ENCODE assay signal across 15 cellular contexts in the genomic region with DNA sequence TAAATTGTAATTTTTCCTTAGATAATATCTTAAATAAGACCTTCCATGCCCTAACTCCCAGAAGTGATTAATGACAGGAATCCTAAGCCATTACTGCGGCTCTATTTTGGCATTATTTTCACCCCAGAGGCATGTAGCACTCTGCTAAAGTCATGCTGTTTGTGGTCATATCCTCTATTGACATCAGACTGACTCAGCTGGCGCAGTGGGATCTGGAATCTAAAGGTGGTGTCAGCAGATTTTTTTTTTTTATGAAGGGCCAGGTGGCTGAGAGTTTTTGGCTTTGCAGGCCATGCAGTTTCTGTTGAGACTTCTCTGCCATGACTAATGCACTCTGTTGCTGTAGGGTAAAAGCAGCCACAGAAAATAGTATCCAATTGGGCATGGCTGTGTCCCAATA.
A peak's percentile ranks its signal among the peaks of the same experiment; 100 is the strongest.
DNase-seq lines count a peak whose midpoint lies in the region; ATAC-seq, FAIRE-seq and TF ChIP-seq lines count a peak whose summit lies in the region.
"Had no signal": no experiment of that assay in that cellular context is flagged by ENCODE, and none has a peak within 500 bp of the region (broad histone marks: within the 10 kb centered on the region; RNA-seq: fewer than 3 reads in every experiment).

No MANE protein-coding gene starts in this region.

- FAIRE-seq in K562 (lab: Jason Lieb, UNC): no peak
- FAIRE-seq: TTC549 had no signal

- H2AFZ ChIP-seq in K562 (ENCODE audit: low read depth, low read length) (no peak overlapping the region), hepatocyte (no peak overlapping the region)

- 10% methylated on average over 2 of the region's 2 CpGs for WGBS in K562 (ENCODE audit: insufficient coverage, low coverage, missing lambda C conversion rate)
- 91% methylated on average over 2 of the region's 2 CpGs for WGBS in right cardiac atrium
- 85% methylated on average over 2 of the region's 2 CpGs for WGBS in hepatocyte (ENCODE audit: low lambda C conversion rate, missing lambda C conversion rate)

- TF ChIP-seq CTCF in K562 (IDR thresholded peaks at IDR 0.05 in 2 of 3, conservative IDR thresholded peaks at IDR 0.05 in 1 of 3; ENCODE audit: insufficient read depth in 2 of 3, low read depth in 1 of 3, low read length in 3 of 3) (no peak), lower lobe of right lung (IDR thresholded peaks at IDR 0.05) (no peak), hepatocyte (IDR thresholded peaks at IDR 0.05; ENCODE audit: poor library complexity) (no peak), GM13976 (IDR thresholded peaks at IDR 0.05; ENCODE audit: borderline replicate concordance, control extremely low read depth, extremely low read depth, insufficient read depth, missing control alignments) (no peak)

- H4K20me1 ChIP-seq in K562 (replicated peaks; ENCODE audit: control insufficient read depth, insufficient read depth, low read length): no peaks in the 10 kb centered on the region
- no peaks in the 10 kb centered on the region for H4K20me1 ChIP-seq in hepatocyte (ENCODE audit: insufficient read depth, poor library complexity, severe bottlenecking)

- POLR2A ChIA-PET in K562 (lab: Yijun Ruan, JAX): interaction anchor here (0.9 kb wide), 1 partner anchor 11 kb away, joined by 3 read pairs; no protein-coding TSS in a partner anchor

- no peaks in the 10 kb centered on the region for H3K36me3 ChIP-seq in K562 (ENCODE audit: control insufficient read depth, insufficient read depth, low read length)
- H3K36me3 ChIP-seq in lower lobe of right lung: no peaks in the 10 kb centered on the region
- H3K36me3 ChIP-seq in hepatocyte (replicated peaks; ENCODE audit: insufficient read depth, low read depth): no peaks in the 10 kb centered on the region
- H3K36me3 ChIP-seq: ovary had no signal

- ATAC-seq in K562: no peak
- no peak for ATAC-seq in lower lobe of right lung
- ATAC-seq in right cardiac atrium: no peak
- ATAC-seq: left colon had no signal

- no peak overlapping the region for H3K4me2 ChIP-seq in K562 (ENCODE audit: insufficient read depth, low read length)
- no peak overlapping the region for H3K4me2 ChIP-seq in hepatocyte

- H3K27me3 ChIP-seq in K562 (ENCODE audit: control insufficient read depth in 2 of 2, insufficient read depth in 2 of 2, low read length in 2 of 2) (peaks cover 4 to 6% of the 10 kb centered on the region in 2 experiments; a peak in 1 of 5 replicates), lower lobe of right lung (ENCODE audit: low read depth) (no peaks in the 10 kb centered on the region), right cardiac atrium (ENCODE audit: control insufficient read depth, insufficient read depth) (no peaks in the 10 kb centered on the region), hepatocyte (no peaks in the 10 kb centered on the region)
- H3K27me3 ChIP-seq: ovary, testis had no signal

- H3K9me3 ChIP-seq in K562 (replicated peaks; ENCODE audit: control insufficient read depth, insufficient read depth, low read depth, low read length) (no peaks in the 10 kb centered on the region), lower lobe of right lung (no peaks in the 10 kb centered on the region), right cardiac atrium (ENCODE audit: control insufficient read depth, low read length) (no peaks in the 10 kb centered on the region), hepatocyte (ENCODE audit: low read depth) (no peaks in the 10 kb centered on the region)
- H3K9me3 ChIP-seq: ovary, testis had no signal

- intact Hi-C loops in K562 (cut with micrococcal nuclease): no loop called here
- intact Hi-C loops in lower lobe of right lung (cut with DNase I): no loop called here
- intact Hi-C loops in right cardiac atrium (cut with DNase I): no loop called here

- CTCF ChIA-PET in K562 (lab: Yijun Ruan, JAX; ENCODE audit: low intra/inter-chr PET ratio): no interaction called here

- H3K9ac ChIP-seq in K562 (ENCODE audit: insufficient read depth in 1 of 2, low read depth in 2 of 2, low read length in 2 of 2): no peak overlapping the region

- H3K27ac ChIP-seq in K562 (ENCODE audit: extremely low read depth, low read depth, low read length) (no peak overlapping the region), lower lobe of right lung (no peak overlapping the region), right cardiac atrium (ENCODE audit: low read length) (no peak overlapping the region), hepatocyte (no peak overlapping the region)
- H3K27ac ChIP-seq: ovary, testis had no signal

- peak; percentile 88 for DNase-seq in AG20443 (ENCODE audit: low spot score)
- DNase-seq in M059J (ENCODE audit: low read depth): peak; percentile 98
- no peak for DNase-seq in K562 (ENCODE audit: extremely low read depth in 1 of 4, low spot score in 3 of 4)
- DNase-seq in kidney tubule cell (ENCODE audit: low spot score): peak; percentile 95
- no peak for DNase-seq in lower lobe of right lung
- DNase-seq in right cardiac atrium: no peak
- no peak for DNase-seq in hepatocyte (ENCODE audit: low spot score)
- no peak for DNase-seq in GM13976 (ENCODE audit: low spot score)
- DNase-seq: anterior cingulate cortex; CD4-positive, CD25-positive, alpha-beta regulatory T cell; left colon; NCI-H1436; ovary; testis had no signal

- TF ChIP-seq EP300 in K562 (IDR thresholded peaks at IDR 0.05; ENCODE audit: low read length): no peak

- no peaks in the 10 kb centered on the region for H3K9me1 ChIP-seq in K562 (ENCODE audit: control insufficient read depth, insufficient read depth, low read length)

- no peak for TF ChIP-seq RAD21 in K562 (CRISPR knock-in tag; conservative IDR thresholded peaks at IDR 0.05 in 1 of 2, IDR thresholded peaks at IDR 0.05 in 1 of 2)

- H3K79me2 ChIP-seq in K562 (ENCODE audit: control insufficient read depth, insufficient read depth, low read length) (no peaks in the 10 kb centered on the region), hepatocyte (no peaks in the 10 kb centered on the region)

- H3K9me2 ChIP-seq in hepatocyte (replicated peaks; ENCODE audit: insufficient read depth): no peaks in the 10 kb centered on the region

- H3K4me3 ChIP-seq in K562: no peak overlapping the region
- H3K4me3 ChIP-seq in lower lobe of right lung: no peak overlapping the region
- H3K4me3 ChIP-seq in right cardiac atrium (ENCODE audit: low read length): no peak overlapping the region
- no peak overlapping the region for H3K4me3 ChIP-seq in hepatocyte
- H3K4me3 ChIP-seq: ovary, testis had no signal

- in situ Hi-C loops in K562 (cut with MboI) (no loop called here), GM13976 (cut with MboI; ENCODE audit: low sequenced_read_pairs, unreplicated experiment) (no loop called here)

- BruUV-seq in K562 (replicated peaks; lab: Mats Ljungman, UMichigan): no TSS peak

- H3K4me1 ChIP-seq in K562 (replicated peaks in 1 of 2; ENCODE audit: control insufficient read depth in 2 of 2, insufficient read depth in 2 of 2, low read length in 2 of 2): no peaks in the 10 kb centered on the region
- no peaks in the 10 kb centered on the region for H3K4me1 ChIP-seq in lower lobe of right lung
- no peaks in the 10 kb centered on the region for H3K4me1 ChIP-seq in right cardiac atrium (ENCODE audit: control insufficient read depth, insufficient read depth, low read length)
- no peaks in the 10 kb centered on the region for H3K4me1 ChIP-seq in hepatocyte (ENCODE audit: insufficient read depth)
- H3K4me1 ChIP-seq: testis had no signal

- TF ChIP-seq POLR2A in K562 (conservative IDR thresholded peaks at IDR 0.05): no peak

TF ChIP-seq in K562, 482 proteins besides CTCF, POLR2A, EP300 and RAD21 (continues in another document):
- TF ChIP-seq BACH1 (tag; IDR thresholded peaks at IDR 0.05) (peak; percentile 29; the same call in 1 of the 2 replicates), ZNF274 (IDR thresholded peaks at IDR 0.05; ENCODE audit: borderline replicate concordance, low read depth, low read length) (no peak), FOXA3 (CRISPR knock-in tag; conservative IDR thresholded peaks at IDR 0.05 in 1 of 2, IDR thresholded peaks at IDR 0.05 in 1 of 2) (peak in 1 of 2 experiments; percentile 76; a peak in 1 of 4 replicates), CBX5 (IDR thresholded peaks at IDR 0.05; ENCODE audit: borderline replicate concordance, low read depth) (no peak), NFE2 (IDR thresholded peaks at IDR 0.05; ENCODE audit: low read depth) (0 out of 2 replicates have a peak, but pooled peaks have one; percentile 7), GABPB1 (CRISPR knock-in tag; IDR thresholded peaks at IDR 0.05) (no peak), NFE2L1 (tag; IDR thresholded peaks at IDR 0.05; ENCODE audit: borderline replicate concordance, low read depth) (no peak), NONO (IDR thresholded peaks at IDR 0.05; ENCODE audit: low read depth in 2 of 2, low read length in 1 of 2) (no peak)
- TF ChIP-seq, protein P1, sequence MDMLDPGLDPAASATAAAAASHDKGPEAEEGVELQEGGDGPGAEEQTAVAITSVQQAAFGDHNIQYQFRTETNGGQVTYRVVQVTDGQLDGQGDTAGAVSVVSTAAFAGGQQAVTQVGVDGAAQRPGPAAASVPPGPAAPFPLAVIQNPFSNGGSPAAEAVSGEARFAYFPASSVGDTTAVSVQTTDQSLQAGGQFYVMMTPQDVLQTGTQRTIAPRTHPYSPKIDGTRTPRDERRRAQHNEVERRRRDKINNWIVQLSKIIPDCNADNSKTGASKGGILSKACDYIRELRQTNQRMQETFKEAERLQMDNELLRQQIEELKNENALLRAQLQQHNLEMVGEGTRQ (CRISPR knock-in tag; IDR thresholded peaks at IDR 0.05): no peak
- TF ChIP-seq, protein P2, sequence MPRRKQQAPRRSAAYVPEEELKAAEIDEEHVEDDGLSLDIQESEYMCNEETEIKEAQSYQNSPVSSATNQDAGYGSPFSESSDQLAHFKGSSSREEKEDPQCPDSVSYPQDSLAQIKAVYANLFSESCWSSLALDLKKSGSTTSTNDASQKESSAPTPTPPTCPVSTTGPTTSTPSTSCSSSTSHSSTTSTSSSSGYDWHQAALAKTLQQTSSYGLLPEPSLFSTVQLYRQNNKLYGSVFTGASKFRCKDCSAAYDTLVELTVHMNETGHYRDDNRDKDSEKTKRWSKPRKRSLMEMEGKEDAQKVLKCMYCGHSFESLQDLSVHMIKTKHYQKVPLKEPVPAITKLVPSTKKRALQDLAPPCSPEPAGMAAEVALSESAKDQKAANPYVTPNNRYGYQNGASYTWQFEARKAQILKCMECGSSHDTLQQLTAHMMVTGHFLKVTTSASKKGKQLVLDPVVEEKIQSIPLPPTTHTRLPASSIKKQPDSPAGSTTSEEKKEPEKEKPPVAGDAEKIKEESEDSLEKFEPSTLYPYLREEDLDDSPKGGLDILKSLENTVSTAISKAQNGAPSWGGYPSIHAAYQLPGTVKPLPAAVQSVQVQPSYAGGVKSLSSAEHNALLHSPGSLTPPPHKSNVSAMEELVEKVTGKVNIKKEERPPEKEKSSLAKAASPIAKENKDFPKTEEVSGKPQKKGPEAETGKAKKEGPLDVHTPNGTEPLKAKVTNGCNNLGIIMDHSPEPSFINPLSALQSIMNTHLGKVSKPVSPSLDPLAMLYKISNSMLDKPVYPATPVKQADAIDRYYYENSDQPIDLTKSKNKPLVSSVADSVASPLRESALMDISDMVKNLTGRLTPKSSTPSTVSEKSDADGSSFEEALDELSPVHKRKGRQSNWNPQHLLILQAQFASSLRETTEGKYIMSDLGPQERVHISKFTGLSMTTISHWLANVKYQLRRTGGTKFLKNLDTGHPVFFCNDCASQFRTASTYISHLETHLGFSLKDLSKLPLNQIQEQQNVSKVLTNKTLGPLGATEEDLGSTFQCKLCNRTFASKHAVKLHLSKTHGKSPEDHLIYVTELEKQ (CRISPR knock-in tag; IDR thresholded peaks at IDR 0.05): no peak

Comparison
In these comparisons a context has a peak if more than half of its experiments do, and no peak if none do; other contexts are left out.
1. DNase-seq: peak in AG20443 (single experiment), M059J (single experiment) and kidney tubule cell (single experiment); none in K562 (0 of 4), lower lobe of right lung (single experiment), right cardiac atrium (0 of 3), hepatocyte (single experiment) and GM13976 (single experiment).